Comparison of ENCODE assay signal across 8 cellular contexts in genomic region chr19:10876459-10877240, GRCh38. TPM values are rescaled to one million over a fixed set of nuclear protein-coding genes. Genes with fewer than 3 reads are reported as not detected.
A peak's percentile ranks its signal among the peaks of the same experiment; 100 is the strongest.
DNase-seq lines count a peak whose midpoint lies in the region; ATAC-seq and TF ChIP-seq lines count a peak whose summit lies in the region.

No MANE protein-coding gene starts in this region.

- H3K79me2 ChIP-seq in smooth muscle cell (ENCODE audit: low read depth): peaks cover 99% of the 10 kb centered on the region

- peaks cover 10% of the 10 kb centered on the region for H3F3A ChIP-seq in smooth muscle cell (ENCODE audit: low read depth)

- TF ChIP-seq CTCF in endodermal cell (conservative IDR thresholded peaks at IDR 0.05): no peak
- TF ChIP-seq CTCF in suprapubic skin (IDR thresholded peaks at IDR 0.05): no peak
- TF ChIP-seq CTCF in smooth muscle cell (IDR thresholded peaks at IDR 0.05; ENCODE audit: borderline replicate concordance, insufficient read depth, poor library complexity, severe bottlenecking): no peak

- H3K9me3 ChIP-seq in endodermal cell (ENCODE audit: control insufficient read depth, low read length): no peaks in the 10 kb centered on the region
- H3K9me3 ChIP-seq in suprapubic skin: no peaks in the 10 kb centered on the region
- H3K9me3 ChIP-seq in smooth muscle cell (replicated peaks; ENCODE audit: low read depth): no peaks in the 10 kb centered on the region

- peak overlapping the region; percentile 50 for H3K27ac Mint-ChIP-seq in activated CD4-positive, alpha-beta T cell treated with anti-CD3 and anti-CD28 coated beads, Interleukin-2, amount 10 ng/mL, durations not matched to agents 24 days and 14 days
- H3K27ac Mint-ChIP-seq in endodermal cell: no peak overlapping the region

- no peak overlapping the region for H3K4me3 ChIP-seq in endodermal cell (ENCODE audit: low read length)
- H3K4me3 ChIP-seq in suprapubic skin: no peak overlapping the region
- H3K4me3 ChIP-seq in smooth muscle cell: no peak overlapping the region

- TF ChIP-seq EP300 in suprapubic skin (IDR thresholded peaks at IDR 0.05): no peak

- no peaks in the 10 kb centered on the region for H3K9me3 Mint-ChIP-seq in activated CD4-positive, alpha-beta T cell treated with anti-CD3 and anti-CD28 coated beads, Interleukin-2, amount 10 ng/mL, durations not matched to agents 24 days and 14 days
- no peaks in the 10 kb centered on the region for H3K9me3 Mint-ChIP-seq in endodermal cell

- H3K9ac ChIP-seq in endodermal cell (ENCODE audit: extremely low read depth, low read length, poor library complexity, severe bottlenecking): no peak overlapping the region
- no peak overlapping the region for H3K9ac ChIP-seq in smooth muscle cell (ENCODE audit: low read depth)

- H3K4me2 ChIP-seq in smooth muscle cell: no peak overlapping the region

- H3K27me3 ChIP-seq in endodermal cell (ENCODE audit: control insufficient read depth, insufficient read depth, low read length, poor library complexity, severe bottlenecking) (no peaks in the 10 kb centered on the region), suprapubic skin (no peaks in the 10 kb centered on the region), smooth muscle cell (ENCODE audit: low read depth) (no peaks in the 10 kb centered on the region)

- DNase-seq in activated CD4-positive, alpha-beta T cell treated with anti-CD3 and anti-CD28 coated beads, Interleukin-2, amount 10 ng/mL, durations not matched to agents 24 days and 14 days: no peak
- DNase-seq in activated CD4-positive, alpha-beta T cell treated with anti-CD3 and anti-CD28 coated beads, Interleukin-2, amount 50 U/mL, for 1 hour: no peak
- DNase-seq in endodermal cell: peak; percentile 40
- no peak for DNase-seq in suprapubic skin (ENCODE audit: low spot score in 2 of 2)
- no peak for DNase-seq in SIG-M5 (lab: John Stamatoyannopoulos, UW)
- no peak for DNase-seq in smooth muscle cell (lab: John Stamatoyannopoulos, UW; ENCODE audit: unreplicated experiment)

- peaks cover 86% of the 10 kb centered on the region for H4K20me1 ChIP-seq in smooth muscle cell (ENCODE audit: low read depth)

- TF ChIP-seq POLR2A in suprapubic skin (IDR thresholded peaks at IDR 0.05): no peak

- peak overlapping the region; percentile 6 for H3K4me3 Mint-ChIP-seq in activated CD4-positive, alpha-beta T cell treated with anti-CD3 and anti-CD28 coated beads, Interleukin-2, amount 10 ng/mL, durations not matched to agents 24 days and 14 days
- H3K4me3 Mint-ChIP-seq in endodermal cell: no peak overlapping the region

- no peaks in the 10 kb centered on the region for H3K27me3 Mint-ChIP-seq in activated CD4-positive, alpha-beta T cell treated with anti-CD3 and anti-CD28 coated beads, Interleukin-2, amount 10 ng/mL, durations not matched to agents 24 days and 14 days
- H3K27me3 Mint-ChIP-seq in endodermal cell (ENCODE audit: insufficient read depth): no peaks in the 10 kb centered on the region

- H3K36me3 ChIP-seq in endodermal cell (ENCODE audit: control insufficient read depth, insufficient read depth, low read length) (peaks cover 3% of the 10 kb centered on the region), suprapubic skin (no peaks in the 10 kb centered on the region), smooth muscle cell (ENCODE audit: low read depth) (no peaks in the 10 kb centered on the region)

- H2AFZ ChIP-seq in smooth muscle cell (ENCODE audit: low read depth): no peak overlapping the region

- ATAC-seq in HG03097 (IDR thresholded peaks at IDR 0.05; ENCODE audit: low FRiP score, unreplicated experiment) (peak; percentile 57), HG03457 (IDR thresholded peaks at IDR 0.05; ENCODE audit: unreplicated experiment) (no peak)

- intact Hi-C loops in activated CD4-positive, alpha-beta T cell treated with anti-CD3 and anti-CD28 coated beads, Interleukin-2, amount 10 ng/mL, durations not matched to agents 24 days and 14 days (cut with micrococcal nuclease): loop anchor here (10.0 kb wide), 1 partner anchor 312 kb away; the partner anchor contains the start of genes CDKN2D and KRI1

- H3K4me1 Mint-ChIP-seq in activated CD4-positive, alpha-beta T cell treated with anti-CD3 and anti-CD28 coated beads, Interleukin-2, amount 10 ng/mL, durations not matched to agents 24 days and 14 days: peaks cover 36% of the 10 kb centered on the region
- H3K4me1 Mint-ChIP-seq in endodermal cell: peaks cover 29% of the 10 kb centered on the region

- peaks cover 12% of the 10 kb centered on the region for H3K4me1 ChIP-seq in endodermal cell (ENCODE audit: control insufficient read depth, insufficient read depth, low read length)
- H3K4me1 ChIP-seq in suprapubic skin: peaks cover 56% of the 10 kb centered on the region
- H3K4me1 ChIP-seq in smooth muscle cell (ENCODE audit: low read depth): peaks cover 20% of the 10 kb centered on the region

- H3K36me3 Mint-ChIP-seq in activated CD4-positive, alpha-beta T cell treated with anti-CD3 and anti-CD28 coated beads, Interleukin-2, amount 10 ng/mL, durations not matched to agents 24 days and 14 days (ENCODE audit: low read depth): peaks cover 15% of the 10 kb centered on the region
- peaks cover 10% of the 10 kb centered on the region for H3K36me3 Mint-ChIP-seq in endodermal cell (ENCODE audit: low read depth)

- 91 to 95% methylated on average over 9 to 10 of the region's 10 CpGs for WGBS in endodermal cell (ENCODE audit: insufficient coverage in 1 of 2, insufficient read length in 1 of 2), 2 experiments
- 71% methylated on average over 7 of the region's 10 CpGs for WGBS in suprapubic skin
- WGBS in smooth muscle cell (ENCODE audit: low lambda C conversion rate): 87% methylated on average over 10 of the region's 10 CpGs

- peak overlapping the region; percentile 36 for H3K27ac ChIP-seq in endodermal cell (ENCODE audit: low read depth, low read length)
- peak overlapping the region; percentile 50 for H3K27ac ChIP-seq in suprapubic skin
- H3K27ac ChIP-seq in smooth muscle cell (ENCODE audit: low read depth): no peak overlapping the region

RNA-seq across cellular contexts. Expression of gene CARM1, which starts 5.3 kb away (rescaled TPM):
- total RNA-seq in activated CD4-positive, alpha-beta T cell treated with anti-CD3 and anti-CD28 coated beads, Interleukin-2, amount 10 ng/mL, durations not matched to agents 24 days and 14 days: 92.4 and 93.7 TPM in 2 replicates
- 10 to 100 TPM; 80.6 to 86.6 TPM for total RNA-seq in endodermal cell
- 115 TPM for polyA plus RNA-seq in endodermal cell (2013, experiment 1 of 2)
- 105 TPM for polyA plus RNA-seq in endodermal cell (2013, experiment 2 of 2)
- total RNA-seq in suprapubic skin: 10 to 100 TPM; 19.8 to 26.6 (median 23.2) TPM
- 22.7 and 25.4 TPM in 2 replicates for total RNA-seq in smooth muscle cell
- 39.3 and 48.1 TPM in 2 replicates for polyA plus RNA-seq in smooth muscle cell

RNA-seq across cellular contexts. Expression of gene C19orf38, which starts 28.4 kb away (rescaled TPM):
- 2.7 and 3.6 TPM in 2 replicates for total RNA-seq in activated CD4-positive, alpha-beta T cell treated with anti-CD3 and anti-CD28 coated beads, Interleukin-2, amount 10 ng/mL, durations not matched to agents 24 days and 14 days
- under 1 TPM in 1 of 2 donors, not detected in 1; 0.24 TPM for total RNA-seq in endodermal cell
- polyA plus RNA-seq in endodermal cell (2013, experiment 1 of 2): not detected
- not detected for polyA plus RNA-seq in endodermal cell (2013, experiment 2 of 2)
- 1 to 10 TPM in 1 of 4 donors, not detected in 3; 1.7 TPM for total RNA-seq in suprapubic skin
- 0.13 TPM in 1 of 2 replicates, not detected in the other for total RNA-seq in smooth muscle cell
- 0.79 and 1.5 TPM in 2 replicates for polyA plus RNA-seq in smooth muscle cell

RNA-seq across cellular contexts. Expression of gene TMED1, which starts 40.6 kb away (rescaled TPM):
- 17.6 and 22.4 TPM in 2 replicates for total RNA-seq in activated CD4-positive, alpha-beta T cell treated with anti-CD3 and anti-CD28 coated beads, Interleukin-2, amount 10 ng/mL, durations not matched to agents 24 days and 14 days
- total RNA-seq in endodermal cell (10 to 100 TPM; 19.7 to 34.5 TPM), suprapubic skin (10 to 100 TPM in 3 of 4 donors, 1 to 10 TPM in 1; 8.9 to 26.2 (median 20.4) TPM), smooth muscle cell (30.7 and 44.4 TPM in 2 replicates)
- 33.2 TPM for polyA plus RNA-seq in endodermal cell (2013, experiment 1 of 2)
- polyA plus RNA-seq in endodermal cell (2013, experiment 2 of 2): 32.3 TPM
- 99.9 and 107 TPM in 2 replicates for polyA plus RNA-seq in smooth muscle cell

RNA-seq across cellular contexts. Expression of gene YIPF2, which starts 51.8 kb away (rescaled TPM):
- total RNA-seq in activated CD4-positive, alpha-beta T cell treated with anti-CD3 and anti-CD28 coated beads, Interleukin-2, amount 10 ng/mL, durations not matched to agents 24 days and 14 days: 21.7 and 23.2 TPM in 2 replicates
- total RNA-seq in endodermal cell: 10 to 100 TPM; 55.6 to 62.6 TPM
- 32.0 TPM for polyA plus RNA-seq in endodermal cell (2013, experiment 1 of 2)
- polyA plus RNA-seq in endodermal cell (2013, experiment 2 of 2): 34.9 TPM
- 10 to 100 TPM; 32.4 to 68.0 (median 50.2) TPM for total RNA-seq in suprapubic skin
- total RNA-seq in smooth muscle cell: 89.3 and 106 TPM in 2 replicates
- 89.8 and 90.6 TPM in 2 replicates for polyA plus RNA-seq in smooth muscle cell

RNA-seq across cellular contexts. Expression of gene TIMM29, which starts 52.0 kb away (rescaled TPM):
- total RNA-seq in activated CD4-positive, alpha-beta T cell treated with anti-CD3 and anti-CD28 coated beads, Interleukin-2, amount 10 ng/mL, durations not matched to agents 24 days and 14 days: 18.4 and 19.8 TPM in 2 replicates
- total RNA-seq in endodermal cell: 10 to 100 TPM; 20.0 to 26.8 TPM
- 20.9 TPM for polyA plus RNA-seq in endodermal cell (2013, experiment 1 of 2)
- polyA plus RNA-seq in endodermal cell (2013, experiment 2 of 2): 20.7 TPM
- total RNA-seq in suprapubic skin: 10 to 100 TPM; 25.7 to 36.3 (median 33.0) TPM
- total RNA-seq in smooth muscle cell: 14.7 and 16.8 TPM in 2 replicates
- 14.9 and 25.8 TPM in 2 replicates for polyA plus RNA-seq in smooth muscle cell
